Comparison of ENCODE assay signal across 18 cellular contexts in genomic region chr11:21072517-21072916, GRCh38.
DNase-seq lines count a peak whose midpoint lies in the region; ATAC-seq lines count a peak whose summit lies in the region.
"Had no signal": no experiment of that assay in that cellular context is flagged by ENCODE, and none has a peak within 500 bp of the region (broad histone marks: within the 10 kb centered on the region; RNA-seq: fewer than 3 reads in every experiment).

No MANE protein-coding gene starts in this region.

- H3K4me3 ChIP-seq in Karpas-422 (ENCODE audit: low read length), result no peak overlapping the region
- H3K4me3 ChIP-seq: esophagus muscularis mucosa, smooth muscle cell had no signal

- H3K4me1 Mint-ChIP-seq in stimulated activated naive B cell treated with anti-CD40 and anti-IgM and Interleukin-4, amounts not matched to agents 10 μg/mL and 1 μg/mL and 100 μg/mL, for 72 hours, result no peaks in the 10 kb centered on the region
- H3K4me1 Mint-ChIP-seq: memory B cell, T-cell had no signal

- no peaks in the 10 kb centered on the region for H3K27me3 ChIP-seq in Karpas-422 (ENCODE audit: low read length)
- H3K27me3 ChIP-seq: esophagus muscularis mucosa had no signal

- H3K4me1 ChIP-seq in Karpas-422 (ENCODE audit: low read length), result no peaks in the 10 kb centered on the region
- H3K4me1 ChIP-seq: esophagus muscularis mucosa had no signal

- H3K9me3 ChIP-seq in Karpas-422 (ENCODE audit: low read length), result no peaks in the 10 kb centered on the region
- H3K9me3 ChIP-seq: esophagus muscularis mucosa had no signal

- DNase-seq in stimulated activated naive B cell treated with anti-CD40 and anti-IgM and Interleukin-4, amounts not matched to agents 10 μg/mL and 1 μg/mL and 100 μg/mL, for 72 hours, result no peak
- DNase-seq in H4 (ENCODE audit: low spot score) (no peak), Karpas-422 (no peak), OCI-M1 (lab: John Stamatoyannopoulos, UW) (no peak)
- DNase-seq: activated CD4-positive, alpha-beta T cell treated with anti-CD3 and anti-CD28 coated beads for 4 hours; activated CD8-positive, alpha-beta memory T cell treated with anti-CD3 and anti-CD28 coated beads, Interleukin-2, amount 50 U/mL, for 4 hours; effector memory CD4-positive, alpha-beta T cell; H9; NCI-H524 treated with DMSO at 0.1 percent for 48 hours; nucleus accumbens; SIG-M5; T-cell had no signal

- H3K4me3 Mint-ChIP-seq in stimulated activated naive B cell treated with anti-CD40 and anti-IgM and Interleukin-4, amounts not matched to agents 10 μg/mL and 1 μg/mL and 100 μg/mL, for 72 hours, result no peak overlapping the region
- H3K4me3 Mint-ChIP-seq: H9, memory B cell, T-cell had no signal

- no peaks in the 10 kb centered on the region for H3K36me3 ChIP-seq in Karpas-422 (ENCODE audit: insufficient read depth, low read length)
- H3K36me3 ChIP-seq: esophagus muscularis mucosa had no signal

- H3K36me3 Mint-ChIP-seq in stimulated activated naive B cell treated with anti-CD40 and anti-IgM and Interleukin-4, amounts not matched to agents 10 μg/mL and 1 μg/mL and 100 μg/mL, for 72 hours, result no peaks in the 10 kb centered on the region
- H3K36me3 Mint-ChIP-seq: memory B cell, T-cell had no signal

- H3K27ac ChIP-seq in Karpas-422 (ENCODE audit: low read length), result no peak overlapping the region
- H3K27ac ChIP-seq: esophagus muscularis mucosa had no signal

- H3K9me3 Mint-ChIP-seq in stimulated activated naive B cell treated with anti-CD40 and anti-IgM and Interleukin-4, amounts not matched to agents 10 μg/mL and 1 μg/mL and 100 μg/mL, for 72 hours, result peaks cover 0 to 1% of the 10 kb centered on the region in 2 donors
- H3K9me3 Mint-ChIP-seq: H9, memory B cell had no signal

- ATAC-seq in GM18867 (IDR thresholded peaks at IDR 0.05; ENCODE audit: unreplicated experiment), result peak; percentile 93
- ATAC-seq in HG02623 (IDR thresholded peaks at IDR 0.05; ENCODE audit: unreplicated experiment), result peak; percentile 70
- ATAC-seq in HG03354 (IDR thresholded peaks at IDR 0.05; ENCODE audit: poor library complexity, severe bottlenecking, unreplicated experiment), result peak; percentile 61
- ATAC-seq in stimulated activated naive B cell treated with anti-CD40 and anti-IgM and Interleukin-4, amounts not matched to agents 10 μg/mL and 1 μg/mL and 100 μg/mL, for 72 hours (replicated peaks), result peak; percentile 34 to 63
- ATAC-seq: T-cell had no signal

- H3K79me2 ChIP-seq in Karpas-422 (ENCODE audit: low read length), result no peaks in the 10 kb centered on the region

- no peak overlapping the region for H3K4me2 ChIP-seq in Karpas-422 (ENCODE audit: low read depth, low read length, poor library complexity, severe bottlenecking)
- H3K4me2 ChIP-seq: smooth muscle cell had no signal

- no peaks in the 10 kb centered on the region for H3K9me2 ChIP-seq in Karpas-422 (replicated peaks; ENCODE audit: insufficient read depth, low read length)

- no peaks in the 10 kb centered on the region for H3K27me3 Mint-ChIP-seq in stimulated activated naive B cell treated with anti-CD40 and anti-IgM and Interleukin-4, amounts not matched to agents 10 μg/mL and 1 μg/mL and 100 μg/mL, for 72 hours
- H3K27me3 Mint-ChIP-seq: memory B cell, T-cell had no signal

- H3K9ac ChIP-seq in Karpas-422 (ENCODE audit: low read length), result no peak overlapping the region

- no peak overlapping the region for H2AFZ ChIP-seq in Karpas-422 (ENCODE audit: low read length)

- no peak overlapping the region for H3K27ac Mint-ChIP-seq in stimulated activated naive B cell treated with anti-CD40 and anti-IgM and Interleukin-4, amounts not matched to agents 10 μg/mL and 1 μg/mL and 100 μg/mL, for 72 hours
- H3K27ac Mint-ChIP-seq: H9, memory B cell, T-cell had no signal

- no peaks in the 10 kb centered on the region for H4K20me1 ChIP-seq in Karpas-422 (ENCODE audit: insufficient read depth, low read depth, low read length)
